ENCODE assay signal across 1 cellular context in genomic region chr2:85438291-85439110, GRCh38.
TF ChIP-seq lines count a peak whose summit lies in the region.

No MANE protein-coding gene starts in this region.

TF ChIP-seq in HEK293, 187 proteins besides CTCF, POLR2A, EP300 and RAD21 (continued from another document):
- TF ChIP-seq, protein P1, sequence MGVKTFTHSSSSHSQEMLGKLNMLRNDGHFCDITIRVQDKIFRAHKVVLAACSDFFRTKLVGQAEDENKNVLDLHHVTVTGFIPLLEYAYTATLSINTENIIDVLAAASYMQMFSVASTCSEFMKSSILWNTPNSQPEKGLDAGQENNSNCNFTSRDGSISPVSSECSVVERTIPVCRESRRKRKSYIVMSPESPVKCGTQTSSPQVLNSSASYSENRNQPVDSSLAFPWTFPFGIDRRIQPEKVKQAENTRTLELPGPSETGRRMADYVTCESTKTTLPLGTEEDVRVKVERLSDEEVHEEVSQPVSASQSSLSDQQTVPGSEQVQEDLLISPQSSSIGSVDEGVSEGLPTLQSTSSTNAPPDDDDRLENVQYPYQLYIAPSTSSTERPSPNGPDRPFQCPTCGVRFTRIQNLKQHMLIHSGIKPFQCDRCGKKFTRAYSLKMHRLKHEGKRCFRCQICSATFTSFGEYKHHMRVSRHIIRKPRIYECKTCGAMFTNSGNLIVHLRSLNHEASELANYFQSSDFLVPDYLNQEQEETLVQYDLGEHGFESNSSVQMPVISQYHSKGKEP (tag by site-specific recombination; IDR thresholded peaks at IDR 0.05), result no peak
- TF ChIP-seq ZNF843 (tag by site-specific recombination; IDR thresholded peaks at IDR 0.05), result no peak
